Comparison of ENCODE assay signal across 8 cellular contexts in genomic region chr4:82428526-82428968, GRCh38.
A peak's percentile ranks its signal among the peaks of the same experiment; 100 is the strongest.
DNase-seq lines count a peak whose midpoint lies in the region; ATAC-seq and TF ChIP-seq lines count a peak whose summit lies in the region.

No MANE protein-coding gene starts in this region.

- H3K27me3 ChIP-seq in HUES6 (ENCODE audit: control insufficient read depth, insufficient read depth, low read length) (no peaks in the 10 kb centered on the region), muscle layer of duodenum (ENCODE audit: low read depth, low read length) (no peaks in the 10 kb centered on the region)

- H3K9me3 ChIP-seq in HUES6 (ENCODE audit: control insufficient read depth, insufficient read depth, low read depth, low read length) = no peaks in the 10 kb centered on the region
- no peaks in the 10 kb centered on the region for H3K9me3 ChIP-seq in muscle layer of duodenum (ENCODE audit: control insufficient read depth in 1 of 2, low read length in 2 of 2)

- H3K27me3 Mint-ChIP-seq in central memory CD8-positive, alpha-beta T cell = no peaks in the 10 kb centered on the region

- no peak for TF ChIP-seq CTCF in AG10803 (conservative IDR thresholded peaks at IDR 0.05; ENCODE audit: low read length)

- peaks cover 81% of the 10 kb centered on the region for H3K36me3 Mint-ChIP-seq in central memory CD8-positive, alpha-beta T cell (ENCODE audit: insufficient read depth)

- DNase-seq in AG10803 (ENCODE audit: low read depth) = no peak
- no peak for DNase-seq in central memory CD8-positive, alpha-beta T cell (ENCODE audit: low spot score in 2 of 2)
- no peak for DNase-seq in stimulated activated CD4-positive, alpha-beta T cell treated with anti-CD3 and anti-CD28 coated beads, Interleukin-4, amount 100 ng/mL, for 1 hour
- no peak for DNase-seq in ecto neural progenitor cell (ENCODE audit: low spot score)
- DNase-seq in DMS153 treated with DMSO at 0.1 percent for 48 hours (lab: John Stamatoyannopoulos, UW; ENCODE audit: unreplicated experiment) = no peak
- no peak for DNase-seq in NCI-H1694 (lab: John Stamatoyannopoulos, UW)

- H3K36me3 ChIP-seq in HUES6 (ENCODE audit: control insufficient read depth, insufficient read depth, low read length) (peaks cover 53% of the 10 kb centered on the region), muscle layer of duodenum (ENCODE audit: control insufficient read depth in 1 of 2, insufficient read depth in 2 of 2, low read length in 2 of 2) (peaks cover 34 to 36% of the 10 kb centered on the region in 2 donors)

- peak overlapping the region; percentile 97 for H3K27ac ChIP-seq in HUES6 (ENCODE audit: low read depth, low read length)
- H3K27ac ChIP-seq in muscle layer of duodenum (ENCODE audit: low read length) = peak overlapping the region; percentile 82

- H3K4me1 ChIP-seq in HUES6 (ENCODE audit: control insufficient read depth, insufficient read depth, low read length) (peaks cover 3% of the 10 kb centered on the region; the same call in 1 of the 2 replicates), muscle layer of duodenum (ENCODE audit: control insufficient read depth in 1 of 2, insufficient read depth in 2 of 2, low read length in 2 of 2) (peaks cover 8 to 37% of the 10 kb centered on the region in 2 donors)

- H3K4me3 Mint-ChIP-seq in central memory CD8-positive, alpha-beta T cell = peak overlapping the region; percentile 99

- H3K27ac Mint-ChIP-seq in central memory CD8-positive, alpha-beta T cell (ENCODE audit: low read depth) = peak overlapping the region; percentile 99

- H3K9ac ChIP-seq in HUES6 (ENCODE audit: low read length) = peak overlapping the region; percentile 100

- H3K9me3 Mint-ChIP-seq in central memory CD8-positive, alpha-beta T cell = no peaks in the 10 kb centered on the region

- ATAC-seq in central memory CD8-positive, alpha-beta T cell (replicated peaks; ENCODE audit: extremely low read depth, poor library complexity, severe bottlenecking) = no peak

- H3K4me1 Mint-ChIP-seq in central memory CD8-positive, alpha-beta T cell = peaks cover 65% of the 10 kb centered on the region

- H3K4me3 ChIP-seq in AG10803 (ENCODE audit: low read length) (peak overlapping the region; percentile 96), HUES6 (ENCODE audit: low read depth, low read length) (peak overlapping the region; percentile 85), muscle layer of duodenum (ENCODE audit: low read depth in 1 of 2, low read length in 2 of 2) (peak overlapping the region; percentile 96 to 97)
